12 cellular contexts compared by ENCODE assay signal in genomic region chr3:114411292-114411691, GRCh38.
A peak's percentile ranks its signal among the peaks of the same experiment; 100 is the strongest.
DNase-seq lines count a peak whose midpoint lies in the region; ATAC-seq and TF ChIP-seq lines count a peak whose summit lies in the region.
"Had no signal": no experiment of that assay in that cellular context is flagged by ENCODE, and none has a peak within 500 bp of the region (broad histone marks: within the 10 kb centered on the region; RNA-seq: fewer than 3 reads in every experiment).

No MANE protein-coding gene starts in this region.

- CTCF ChIA-PET in Calu3 (lab: Charles Lee): no interaction called here

- peaks cover 31% of the 10 kb centered on the region for H3K4me1 Mint-ChIP-seq in Calu3 (ENCODE audit: low read depth, unreplicated experiment)
- H3K4me1 Mint-ChIP-seq: CD14-positive monocyte had no signal

- H3K4me2 ChIP-seq in osteoblast (ENCODE audit: insufficient read depth, low read length): peak overlapping the region; percentile 17

- no peak overlapping the region for H3K4me3 Mint-ChIP-seq in Calu3 (ENCODE audit: low read depth, unreplicated experiment)
- H3K4me3 Mint-ChIP-seq: CD14-positive monocyte; dendritic cell treated with granulocyte-macrophage colony-stimulating factor and Interleukin-4, amounts not matched to agents 40 ng/mL and 50 ng/mL, for 4 days had no signal

- H3K27me3 Mint-ChIP-seq in Calu3 (ENCODE audit: unreplicated experiment): no peaks in the 10 kb centered on the region
- H3K27me3 Mint-ChIP-seq: dendritic cell treated with granulocyte-macrophage colony-stimulating factor and Interleukin-4, amounts not matched to agents 40 ng/mL and 50 ng/mL, for 4 days had no signal

- H3K4me3 ChIP-seq in AG10803 (ENCODE audit: low read length) (no peak overlapping the region), esophagus muscularis mucosa (no peak overlapping the region), osteoblast (ENCODE audit: insufficient read depth, low read length) (no peak overlapping the region)

- BruUV-seq in Calu3 (replicated peaks; lab: Mats Ljungman, UMichigan): no TSS peak

- peaks cover 45 to 71% (median 54%) of the 10 kb centered on the region in 4 donors for H3K4me1 ChIP-seq in esophagus muscularis mucosa
- H3K4me1 ChIP-seq in osteoblast (ENCODE audit: insufficient read depth, low read length): peaks cover 35% of the 10 kb centered on the region

- no peaks in the 10 kb centered on the region for H4K20me1 ChIP-seq in osteoblast (ENCODE audit: insufficient read depth, low read length)

- TF ChIP-seq EP300 in esophagus muscularis mucosa (IDR thresholded peaks at IDR 0.05): no peak

- no peaks in the 10 kb centered on the region for H3K36me3 Mint-ChIP-seq in Calu3 (ENCODE audit: insufficient read depth, unreplicated experiment)
- H3K36me3 Mint-ChIP-seq: CD14-positive monocyte had no signal

- no peak overlapping the region for H3K27ac Mint-ChIP-seq in Calu3 (ENCODE audit: unreplicated experiment)
- H3K27ac Mint-ChIP-seq: dendritic cell treated with granulocyte-macrophage colony-stimulating factor and Interleukin-4, amounts not matched to agents 40 ng/mL and 50 ng/mL, for 4 days had no signal

- WGBS in esophagus muscularis mucosa: 49% methylated on average over 3 of the region's 3 CpGs

- no peaks in the 10 kb centered on the region for H3K9me3 ChIP-seq in esophagus muscularis mucosa
- no peaks in the 10 kb centered on the region for H3K9me3 ChIP-seq in osteoblast (ENCODE audit: low read depth, low read length)

- peak overlapping the region; percentile 17 to 58 (median 44) for H3K27ac ChIP-seq in esophagus muscularis mucosa (replicated peaks in 1 of 4)
- peak overlapping the region; percentile 80 for H3K27ac ChIP-seq in osteoblast (ENCODE audit: low read depth, low read length)

- no peak for TF ChIP-seq POLR2A in esophagus muscularis mucosa (IDR thresholded peaks at IDR 0.05; ENCODE audit: low read depth)

- H3K79me2 ChIP-seq in osteoblast (ENCODE audit: insufficient read depth, low read length): peaks cover 4% of the 10 kb centered on the region

- H3K36me3 ChIP-seq in esophagus muscularis mucosa (no peaks in the 10 kb centered on the region), osteoblast (ENCODE audit: insufficient read depth, low read length) (no peaks in the 10 kb centered on the region)

- TF ChIP-seq CTCF in AG10803 (conservative IDR thresholded peaks at IDR 0.05; ENCODE audit: low read length): no peak
- no peak for TF ChIP-seq CTCF in esophagus muscularis mucosa (IDR thresholded peaks at IDR 0.05)
- no peak for TF ChIP-seq CTCF in osteoblast (IDR thresholded peaks at IDR 0.05; ENCODE audit: extremely low read depth, low read depth, low read length)
- TF ChIP-seq CTCF in Calu3 (IDR thresholded peaks at IDR 0.05; ENCODE audit: unreplicated experiment): no peak

- intact Hi-C loops in esophagus muscularis mucosa (cut with DNase I) (loop anchor here (10.0 kb wide), 1 partner anchor 46 kb away; no protein-coding TSS in a partner anchor), Calu3 (cut with micrococcal nuclease; ENCODE audit: unreplicated experiment) (no loop called here)

- no peak overlapping the region for H2AFZ ChIP-seq in osteoblast (ENCODE audit: low read length)

- peak; percentile 65 for DNase-seq in AG10803 (ENCODE audit: low read depth)
- DNase-seq in NCI-H1048 (lab: John Stamatoyannopoulos, UW): peak; percentile 21
- DNase-seq in esophagus muscularis mucosa (ENCODE audit: extremely low spot score): no peak
- no peak for DNase-seq in osteoblast (ENCODE audit: insufficient read length, low spot score, missing footprints)
- no peak for DNase-seq in islet precursor cell
- DNase-seq in activated T-cell treated with anti-CD3 and anti-CD28 coated beads, Interleukin-2, amount 50 U/mL, for 48 hours: no peak
- DNase-seq in Calu3: no peak
- DNase-seq: activated T-cell treated with anti-CD3 and anti-CD28 coated beads, Interleukin-2, amount 50 U/mL, for 1 hour had no signal

- H3K9me3 Mint-ChIP-seq in Calu3 (ENCODE audit: low read depth, unreplicated experiment): no peaks in the 10 kb centered on the region
- H3K9me3 Mint-ChIP-seq: CD14-positive monocyte; dendritic cell treated with granulocyte-macrophage colony-stimulating factor and Interleukin-4, amounts not matched to agents 40 ng/mL and 50 ng/mL, for 4 days had no signal

- H3K27me3 ChIP-seq in esophagus muscularis mucosa: no peaks in the 10 kb centered on the region
- H3K27me3 ChIP-seq in osteoblast (ENCODE audit: insufficient read depth, low read length): no peaks in the 10 kb centered on the region

- ATAC-seq in HG03039 (IDR thresholded peaks at IDR 0.05; ENCODE audit: unreplicated experiment): no peak
- ATAC-seq: Panc1 had no signal

Comparison
In these comparisons a context has a peak if more than half of its experiments do, and no peak if none do; other contexts are left out.
1. DNase-seq: peak in AG10803 (single experiment) and NCI-H1048 (single experiment); none in esophagus muscularis mucosa (single experiment), osteoblast (single experiment), islet precursor cell (single experiment), activated T-cell treated with anti-CD3 and anti-CD28 coated beads, Interleukin-2, amount 50 U/mL, for 48 hours (0 of 2) and Calu3 (single experiment).